25 cellular contexts compared by ENCODE assay signal in genomic region chr13:76735641-76736040, GRCh38.
DNase-seq lines count a peak whose midpoint lies in the region; ATAC-seq, FAIRE-seq and TF ChIP-seq lines count a peak whose summit lies in the region.
"Had no signal": no experiment of that assay in that cellular context is flagged by ENCODE, and none has a peak within 500 bp of the region (broad histone marks: within the 10 kb centered on the region; RNA-seq: fewer than 3 reads in every experiment).

No MANE protein-coding gene starts in this region.

- 53 to 66% methylated on average over 3 of the region's 3 CpGs for WGBS in pancreas, 2 donors
- 84 to 87% methylated on average over 3 of the region's 3 CpGs for WGBS in sigmoid colon, 2 donors

- no peaks in the 10 kb centered on the region for H3K27me3 Mint-ChIP-seq in type B pancreatic cell

- no peak overlapping the region for H3K27ac ChIP-seq in pancreas
- H3K27ac ChIP-seq in sigmoid colon, result no peak overlapping the region
- H3K27ac ChIP-seq: A549, ovary, stomach, upper lobe of right lung had no signal

- FAIRE-seq in pancreas (lab: Jason Lieb, UNC), result no peak
- FAIRE-seq: A549, astrocyte, endometrium had no signal

- H3K9me3 ChIP-seq in Loucy (ENCODE audit: insufficient read depth, low read depth, low read length) (no peaks in the 10 kb centered on the region), pancreas (no peaks in the 10 kb centered on the region), sigmoid colon (no peaks in the 10 kb centered on the region)
- H3K9me3 ChIP-seq: A549, ovary, stomach, upper lobe of right lung had no signal

- no peak overlapping the region for H3K4me2 ChIP-seq in Loucy (ENCODE audit: low read depth, low read length, poor library complexity, severe bottlenecking)
- H3K4me2 ChIP-seq: A549 had no signal

- no peak for TF ChIP-seq EP300 in sigmoid colon (IDR thresholded peaks at IDR 0.05)

- H3K9me3 Mint-ChIP-seq in type B pancreatic cell, result no peaks in the 10 kb centered on the region
- H3K9me3 Mint-ChIP-seq: activated naive CD4-positive, alpha-beta T cell treated with anti-CD3 and anti-CD28 coated beads for 36 hours had no signal

- TF ChIP-seq POLR2A in sigmoid colon (IDR thresholded peaks at IDR 0.05), result no peak

- TF ChIP-seq CTCF in GM12865 (IDR thresholded peaks at IDR 0.05; ENCODE audit: insufficient read depth, low read depth, low read length, missing control alignments) (no peak), Loucy (conservative IDR thresholded peaks at IDR 0.05; ENCODE audit: low read length) (no peak), pancreas (IDR thresholded peaks at IDR 0.05) (no peak), sigmoid colon (IDR thresholded peaks at IDR 0.05) (no peak), type B pancreatic cell (conservative IDR thresholded peaks at IDR 0.05) (no peak)

- no peaks in the 10 kb centered on the region for H3F3A ChIP-seq in Loucy (ENCODE audit: low read depth)

- H3K4me1 Mint-ChIP-seq in type B pancreatic cell (ENCODE audit: unreplicated experiment), result peaks cover 12% of the 10 kb centered on the region

- no peaks in the 10 kb centered on the region for H3K36me3 Mint-ChIP-seq in type B pancreatic cell

- peak overlapping the region; percentile 51; the same call in 1 of the 2 replicates for H2AFZ ChIP-seq in Loucy (ENCODE audit: low read length)

- H3K27me3 ChIP-seq in Loucy (ENCODE audit: insufficient read depth, low read length, poor library complexity, severe bottlenecking) (no peaks in the 10 kb centered on the region), pancreas (no peaks in the 10 kb centered on the region), sigmoid colon (no peaks in the 10 kb centered on the region)
- H3K27me3 ChIP-seq: ovary, stomach, upper lobe of right lung had no signal

- H4K20me1 ChIP-seq in Loucy (ENCODE audit: insufficient read depth, low read length, poor library complexity, severe bottlenecking), result no peaks in the 10 kb centered on the region

- H3K27ac Mint-ChIP-seq in type B pancreatic cell, result no peak overlapping the region
- H3K27ac Mint-ChIP-seq: activated naive CD4-positive, alpha-beta T cell treated with anti-CD3 and anti-CD28 coated beads for 36 hours had no signal

- no peak overlapping the region for H3K4me3 Mint-ChIP-seq in type B pancreatic cell
- H3K4me3 Mint-ChIP-seq: activated naive CD4-positive, alpha-beta T cell treated with anti-CD3 and anti-CD28 coated beads for 36 hours had no signal

- no peaks in the 10 kb centered on the region for H3K9me2 ChIP-seq in Loucy (replicated peaks; ENCODE audit: low read depth, low read length)

- ATAC-seq in GM19328 (IDR thresholded peaks at IDR 0.05; ENCODE audit: unreplicated experiment), result peak; percentile 74
- peak; percentile 81 for ATAC-seq in HG02852 (IDR thresholded peaks at IDR 0.05; ENCODE audit: unreplicated experiment)
- ATAC-seq in pancreas, result no peak
- ATAC-seq in HG03342 (IDR thresholded peaks at IDR 0.05; ENCODE audit: unreplicated experiment), result no peak
- ATAC-seq: A549, upper lobe of right lung had no signal

- DNase-seq in GM12865 (ENCODE audit: low read depth) (peak; percentile 61), pancreas (no peak), sigmoid colon (no peak), type B pancreatic cell (ENCODE audit: extremely low spot score, unreplicated experiment) (no peak)
- DNase-seq: activated CD4-positive, alpha-beta T cell treated with anti-CD3 and anti-CD28 coated beads, Interleukin-2, amount 50 U/mL, for 1 hour; activated naive CD4-positive, alpha-beta T cell treated with anti-CD3 and anti-CD28 coated beads for 36 hours; C1 segment of cervical spinal cord; DMS 273 treated with DMSO at 0.1 percent for 48 hours; hippocampal formation; islet precursor cell; KBM-7; NCI-H1048; NCI-H2081; NCI-H524; ovary; stimulated activated CD4-positive, alpha-beta T cell treated with anti-CD3 and anti-CD28 coated beads, Interleukin-2, amount 100 ng/mL, for 48 hours; stomach; upper lobe of right lung had no signal

- no peak overlapping the region for H3K9ac ChIP-seq in Loucy (ENCODE audit: low read depth, low read length, poor library complexity, severe bottlenecking)

- H3K79me2 ChIP-seq in Loucy (ENCODE audit: insufficient read depth, low read length), result no peaks in the 10 kb centered on the region

- intact Hi-C loops in pancreas (cut with DNase I), result no loop called here
- intact Hi-C loops in sigmoid colon (cut with DNase I), result no loop called here

- H3K4me3 ChIP-seq in GM12865 (ENCODE audit: low read depth, low read length) (no peak overlapping the region), Loucy (ENCODE audit: low read length, poor library complexity, severe bottlenecking) (no peak overlapping the region), pancreas (no peak overlapping the region), sigmoid colon (no peak overlapping the region)
- H3K4me3 ChIP-seq: A549, ovary, stomach, upper lobe of right lung had no signal

- H3K36me3 ChIP-seq in Loucy (ENCODE audit: insufficient read depth, low read length), result no peaks in the 10 kb centered on the region
- H3K36me3 ChIP-seq in pancreas, result no peaks in the 10 kb centered on the region
- H3K36me3 ChIP-seq in sigmoid colon, result no peaks in the 10 kb centered on the region
- H3K36me3 ChIP-seq: ovary, stomach, upper lobe of right lung had no signal

- H3K4me1 ChIP-seq in Loucy (ENCODE audit: insufficient read depth, low read length, poor library complexity, severe bottlenecking) (no peaks in the 10 kb centered on the region), pancreas (no peaks in the 10 kb centered on the region), sigmoid colon (peaks cover 0 to 2% (median 0%) of the 10 kb centered on the region in 4 donors)
- H3K4me1 ChIP-seq: A549, stomach, upper lobe of right lung had no signal

Comparison
In these comparisons a context has a peak if more than half of its experiments do, and no peak if none do; other contexts are left out.
1. ATAC-seq: peak in GM19328 (single experiment) and HG02852 (single experiment); none in pancreas (0 of 4) and HG03342 (single experiment).